In the genomic region with DNA sequence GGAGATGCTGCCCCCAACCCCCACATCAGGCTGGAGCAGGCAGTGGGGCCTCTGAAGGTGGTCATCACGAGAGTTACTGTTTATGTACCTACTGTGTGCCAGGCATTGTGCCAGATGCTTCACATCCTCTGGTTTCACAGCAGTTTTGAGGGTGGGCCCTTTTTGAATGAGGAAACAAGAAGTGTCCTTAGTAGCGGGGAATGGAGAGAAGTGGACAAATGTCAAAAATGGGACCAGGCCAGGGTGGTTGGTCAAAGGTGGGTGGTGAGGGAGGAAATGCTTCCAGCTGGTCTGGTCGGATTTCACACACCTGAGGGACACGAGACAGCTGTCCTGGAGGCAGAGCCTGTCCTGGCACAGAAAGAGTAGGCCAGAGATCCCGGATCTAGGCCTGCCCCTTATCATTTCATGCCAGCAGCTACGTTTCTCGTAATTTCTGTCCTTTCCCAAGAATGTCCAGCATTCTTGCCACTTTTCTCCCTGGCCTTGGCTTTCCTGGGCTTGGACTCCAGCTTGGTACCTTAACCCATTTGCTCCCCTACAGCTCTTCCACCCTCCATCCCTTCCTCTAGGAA, we compare ENCODE assay signal across 12 cellular contexts. TPM values are rescaled to one million over a fixed set of nuclear protein-coding genes. Genes with fewer than 3 reads are reported as not detected.
DNase-seq lines count a peak whose midpoint lies in the region; ATAC-seq, FAIRE-seq and TF ChIP-seq lines count a peak whose summit lies in the region.
"Had no signal": no experiment of that assay in that cellular context is flagged by ENCODE, and none has a peak within 500 bp of the region (broad histone marks: within the 10 kb centered on the region; RNA-seq: fewer than 3 reads in every experiment).

No MANE protein-coding gene starts in this region.

- TF ChIP-seq RAD21 in H1 (IDR thresholded peaks at IDR 0.05 in 1 of 2, conservative IDR thresholded peaks at IDR 0.05 in 1 of 2; ENCODE audit: low read depth in 2 of 2, low read length in 2 of 2), result no peak

- H2BK12ac ChIP-seq in H1 (ENCODE audit: low read depth, low read length), result no peak overlapping the region

- H3K56ac ChIP-seq in H1 (replicated peaks; ENCODE audit: insufficient read length, low read depth, low read length), result no peak overlapping the region

- no peaks in the 10 kb centered on the region for H3K9me3 Mint-ChIP-seq in Caco-2 (ENCODE audit: unreplicated experiment)

- H4K20me1 ChIP-seq in H1 (replicated peaks in 1 of 2; ENCODE audit: control insufficient read depth in 1 of 2, insufficient read depth in 2 of 2, low read length in 2 of 2) (peaks cover 0 to 8% of the 10 kb centered on the region in 2 experiments), mammary epithelial cell (ENCODE audit: insufficient read depth, low read length) (no peaks in the 10 kb centered on the region)

- H3K4me2 ChIP-seq in H1 (ENCODE audit: insufficient read depth in 1 of 2, low read depth in 2 of 2, low read length in 2 of 2) (peak overlapping the region; percentile 53 to 54), parathyroid adenoma (ENCODE audit: low read length) (no peak overlapping the region), mammary epithelial cell (ENCODE audit: insufficient read depth, low read depth, low read length) (no peak overlapping the region)
- H3K4me2 ChIP-seq: KMS-11 had no signal

- H3K4me3 Mint-ChIP-seq in Caco-2 (ENCODE audit: unreplicated experiment), result peak overlapping the region; percentile 83

- intact Hi-C loops in Caco-2 (cut with micrococcal nuclease; ENCODE audit: unreplicated experiment), result loop anchor here (1.0 to 2.0 kb wide), 6 partner anchors 9 to 58 kb away; a partner anchor contains a TSS
- intact Hi-C loops in Panc1 (cut with micrococcal nuclease; ENCODE audit: unreplicated experiment), result no loop called here
- intact Hi-C loops in mammary epithelial cell (cut with micrococcal nuclease), result no loop called here

- TF ChIP-seq CTCF in Caco-2 (IDR thresholded peaks at IDR 0.05; ENCODE audit: insufficient read depth in 1 of 2, low read depth in 1 of 2, low read length in 1 of 2, severe bottlenecking in 1 of 2, unreplicated experiment in 1 of 2) (no peak), Panc1 (IDR thresholded peaks at IDR 0.05) (no peak), H1 (IDR thresholded peaks at IDR 0.05; ENCODE audit: control extremely low read depth in 1 of 3, insufficient read depth in 1 of 3, low read depth in 1 of 3, low read length in 3 of 3) (no peak), parathyroid adenoma (IDR thresholded peaks at IDR 0.05) (no peak), mammary epithelial cell (conservative IDR thresholded peaks at IDR 0.05 in 1 of 2, IDR thresholded peaks at IDR 0.05 in 1 of 2; ENCODE audit: extremely low read depth in 1 of 2, insufficient read depth in 1 of 2, low read depth in 1 of 2, low read length in 2 of 2) (no peak)

- H3K4me1 Mint-ChIP-seq in Caco-2 (ENCODE audit: low read depth, unreplicated experiment), result peaks cover 15% of the 10 kb centered on the region

- H3K79me2 ChIP-seq in H1 (ENCODE audit: control insufficient read depth in 1 of 2, insufficient read depth in 2 of 2, low read length in 2 of 2) (no peaks in the 10 kb centered on the region), parathyroid adenoma (no peaks in the 10 kb centered on the region), mammary epithelial cell (ENCODE audit: insufficient read depth, low read length) (no peaks in the 10 kb centered on the region)

- no peak overlapping the region for H3K9ac ChIP-seq in H1 (replicated peaks in 1 of 4; ENCODE audit: extremely low read depth in 1 of 4, low read depth in 3 of 4, low read length in 3 of 4)
- no peak overlapping the region for H3K9ac ChIP-seq in parathyroid adenoma
- H3K9ac ChIP-seq in mammary epithelial cell (ENCODE audit: insufficient read depth, low read length), result no peak overlapping the region
- H3K9ac ChIP-seq: KMS-11 had no signal

- H3K23ac ChIP-seq in H1 (ENCODE audit: insufficient read length), result no peak overlapping the region

- H3K9me3 ChIP-seq in Caco-2, result no peaks in the 10 kb centered on the region
- no peaks in the 10 kb centered on the region for H3K9me3 ChIP-seq in Panc1 (ENCODE audit: control insufficient read depth, insufficient read depth, low read depth, low read length)
- H3K9me3 ChIP-seq in H1 (ENCODE audit: insufficient read depth in 2 of 2, low read depth in 1 of 2, low read length in 1 of 2), result no peaks in the 10 kb centered on the region
- no peaks in the 10 kb centered on the region for H3K9me3 ChIP-seq in parathyroid adenoma (ENCODE audit: control insufficient read depth, low read length)
- no peaks in the 10 kb centered on the region for H3K9me3 ChIP-seq in mammary epithelial cell (replicated peaks; ENCODE audit: insufficient read depth, low read length)
- no peaks in the 10 kb centered on the region for H3K9me3 ChIP-seq in HAP-1

- peak overlapping the region; percentile 69; the same call in 1 of the 2 replicates for H2BK5ac ChIP-seq in H1 (ENCODE audit: low read depth, low read length)

- peak overlapping the region; percentile 83; the same call in 1 of the 2 replicates for H3K18ac ChIP-seq in H1 (ENCODE audit: extremely low read depth, low read length)

- ATAC-seq in Panc1 (no peak), HG02588 (IDR thresholded peaks at IDR 0.05; ENCODE audit: unreplicated experiment) (no peak)

- peaks cover 7% of the 10 kb centered on the region; the same call in 1 of the 2 replicates for H3K79me1 ChIP-seq in H1 (ENCODE audit: low read depth, low read length)

- no peak for TF ChIP-seq POLR2A in H1 (IDR thresholded peaks at IDR 0.05; ENCODE audit: control extremely low read depth in 1 of 2, low read depth in 2 of 2, low read length in 2 of 2)

- H3K36me3 Mint-ChIP-seq in Caco-2 (ENCODE audit: insufficient read depth, unreplicated experiment), result peaks cover 5% of the 10 kb centered on the region

- BruUV-seq in Caco-2 (replicated peaks; lab: Mats Ljungman, UMichigan) (no TSS peak), Panc1 (replicated peaks; lab: Mats Ljungman, UMichigan) (no TSS peak), mammary epithelial cell (replicated peaks; lab: Mats Ljungman, UMichigan) (no TSS peak)

- no peak overlapping the region; the same call in 1 of the 2 replicates for H2AFZ ChIP-seq in H1 (ENCODE audit: low read length)
- peak overlapping the region; percentile 71 for H2AFZ ChIP-seq in parathyroid adenoma
- H2AFZ ChIP-seq in mammary epithelial cell (ENCODE audit: low read depth, low read length), result no peak overlapping the region

- H4K91ac ChIP-seq in H1 (replicated peaks; ENCODE audit: insufficient read length, low read length), result no peak overlapping the region

- POLR2A ChIA-PET in Caco-2 (lab: Charles Lee) (interaction anchor here (0.6 to 2.6 kb wide), 8 partner anchors 9 to 127 kb away, joined by 3 to 23 read pairs (median 7); a partner anchor contains a TSS), Panc1 (lab: Charles Lee) (no interaction called here), H1 (lab: Charles Lee; ENCODE audit: partially characterized antibody) (interaction anchor here (0.6 to 4.4 kb wide), 8 partner anchors 19 to 86 kb away, joined by 3 to 18 read pairs (median 3); a partner anchor contains a TSS)

- peaks cover 25% of the 10 kb centered on the region for H3K4me1 ChIP-seq in Caco-2
- H3K4me1 ChIP-seq in Panc1 (ENCODE audit: control insufficient read depth, insufficient read depth, low read length), result peaks cover 9% of the 10 kb centered on the region
- peaks cover 8 to 39% (median 32%) of the 10 kb centered on the region in 4 experiments for H3K4me1 ChIP-seq in H1 (replicated peaks in 1 of 4; ENCODE audit: control insufficient read depth in 3 of 4, insufficient read depth in 4 of 4, low read length in 3 of 4)
- peaks cover 12% of the 10 kb centered on the region for H3K4me1 ChIP-seq in parathyroid adenoma
- peaks cover 5% of the 10 kb centered on the region for H3K4me1 ChIP-seq in mammary epithelial cell (ENCODE audit: insufficient read depth, low read length)
- H3K4me1 ChIP-seq in HAP-1, result peaks cover 2% of the 10 kb centered on the region

- H3K14ac ChIP-seq in H1 (ENCODE audit: insufficient read length), result no peak overlapping the region

- peaks cover 19% of the 10 kb centered on the region; the same call in 1 of the 2 replicates for H3K23me2 ChIP-seq in H1 (ENCODE audit: low read depth, low read length)

- no peaks in the 10 kb centered on the region for H3K27me3 Mint-ChIP-seq in Caco-2 (ENCODE audit: insufficient read depth, unreplicated experiment)

- H3K36me3 ChIP-seq in Caco-2 (ENCODE audit: control insufficient read depth, insufficient read depth, low read length), result no peaks in the 10 kb centered on the region; the same call in 1 of the 2 replicates
- H3K36me3 ChIP-seq in Panc1 (ENCODE audit: control insufficient read depth, insufficient read depth, low read length), result no peaks in the 10 kb centered on the region; the same call in 1 of the 2 replicates
- no peaks in the 10 kb centered on the region for H3K36me3 ChIP-seq in H1 (ENCODE audit: control insufficient read depth in 2 of 4, insufficient read depth in 4 of 4, low read length in 3 of 4)
- H3K36me3 ChIP-seq in parathyroid adenoma (ENCODE audit: control insufficient read depth, insufficient read depth, low read length), result no peaks in the 10 kb centered on the region
- H3K36me3 ChIP-seq in mammary epithelial cell (ENCODE audit: insufficient read depth, low read length), result no peaks in the 10 kb centered on the region
- H3K36me3 ChIP-seq in HAP-1 (replicated peaks), result no peaks in the 10 kb centered on the region

- no peak overlapping the region for H3K4ac ChIP-seq in H1 (replicated peaks; ENCODE audit: insufficient read length, low read depth, low read length)

- H2AK5ac ChIP-seq in H1 (ENCODE audit: low read depth, low read length), result 0 out of 2 replicates have a peak overlapping the region, but pooled peaks have one; percentile 75

- H3K4me3 ChIP-seq in Caco-2 (ENCODE audit: low read depth, low read length), result no peak overlapping the region
- no peak overlapping the region for H3K4me3 ChIP-seq in Panc1 (ENCODE audit: low read depth in 2 of 2, low read length in 2 of 2)
- H3K4me3 ChIP-seq in H1 (ENCODE audit: extremely low read depth in 1 of 4, insufficient read depth in 2 of 4, low read depth in 3 of 4, low read length in 4 of 4), result peak overlapping the region in 1 of 4 experiments; percentile 43; a peak in 1 of 8 replicates
- no peak overlapping the region for H3K4me3 ChIP-seq in parathyroid adenoma (ENCODE audit: low read depth, low read length)
- H3K4me3 ChIP-seq in mammary epithelial cell (replicated peaks in 1 of 3; ENCODE audit: insufficient read depth in 1 of 3, low read depth in 2 of 3, low read length in 3 of 3), result no peak overlapping the region
- no peak overlapping the region for H3K4me3 ChIP-seq in HAP-1

- H2BK120ac ChIP-seq in H1 (replicated peaks; ENCODE audit: low read depth, low read length), result no peak overlapping the region

- no peak overlapping the region for H4K5ac ChIP-seq in H1 (ENCODE audit: insufficient read length, low read depth, low read length)

- FAIRE-seq in H1 (lab: Jason Lieb, UNC), result no peak

- no peak overlapping the region for H2BK20ac ChIP-seq in H1 (ENCODE audit: low read length)

- no peak for TF ChIP-seq EP300 in H1 (IDR thresholded peaks at IDR 0.05; ENCODE audit: borderline replicate concordance in 1 of 2, low read depth in 2 of 2, low read length in 2 of 2)

- in situ Hi-C loops in Panc1 (cut with HindIII; ENCODE audit: low pct_unique_long_range_greater_than_20kb, low sequenced_read_pairs), result no loop called here
- in situ Hi-C loops in mammary epithelial cell (cut with MboI; ENCODE audit: low sequenced_read_pairs in 2 of 2), result no loop called here
- in situ Hi-C loops in HAP-1 (cut with MboI; ENCODE audit: low sequenced_read_pairs), result no loop called here

- no peak overlapping the region for H4K8ac ChIP-seq in H1 (ENCODE audit: extremely low read depth, insufficient read depth, low read length)

- dilution Hi-C loops in mammary epithelial cell (cut with HindIII; ENCODE audit: low sequenced_read_pairs), result loop anchor here (5.0 to 10.0 kb wide), 2 partner anchors 37 to 115 kb away; a partner anchor contains a TSS

- peak overlapping the region; percentile 96; the same call in 1 of the 2 replicates for H2BK15ac ChIP-seq in H1 (ENCODE audit: low read length)

- H3K27me3 ChIP-seq in Caco-2 (replicated peaks; ENCODE audit: control insufficient read depth, insufficient read depth, low read length), result no peaks in the 10 kb centered on the region
- no peaks in the 10 kb centered on the region for H3K27me3 ChIP-seq in Panc1 (ENCODE audit: control insufficient read depth, insufficient read depth, low read length)
- peaks cover 1 to 14% (median 12%) of the 10 kb centered on the region in 4 experiments; a peak in 4 of 7 replicates for H3K27me3 ChIP-seq in H1 (replicated peaks in 1 of 4; ENCODE audit: control insufficient read depth in 3 of 4, extremely low read depth in 1 of 4, insufficient read depth in 3 of 4, low read length in 3 of 4)
- no peaks in the 10 kb centered on the region for H3K27me3 ChIP-seq in parathyroid adenoma (ENCODE audit: control insufficient read depth, insufficient read depth, low read length)
- no peaks in the 10 kb centered on the region for H3K27me3 ChIP-seq in mammary epithelial cell (ENCODE audit: insufficient read depth, low read length)
- no peaks in the 10 kb centered on the region for H3K27me3 ChIP-seq in HAP-1 (ENCODE audit: low read depth)

- H3K27ac ChIP-seq in Panc1 (ENCODE audit: low read length) (0 out of 2 replicates have a peak overlapping the region, but pooled peaks have one; percentile 51), H1 (ENCODE audit: low read depth, low read length) (0 out of 2 replicates have a peak overlapping the region, but pooled peaks have one; percentile 60), parathyroid adenoma (no peak overlapping the region), mammary epithelial cell (ENCODE audit: insufficient read depth, low read depth, low read length) (no peak overlapping the region)
- H3K27ac ChIP-seq: KMS-11 had no signal

- no peak for DNase-seq in Caco-2
- DNase-seq in Panc1 (ENCODE audit: low read depth, low spot score), result no peak
- no peak for DNase-seq in H1 (ENCODE audit: low read depth in 1 of 2, low spot score in 2 of 2)
- no peak for DNase-seq in mammary epithelial cell
- no peak for DNase-seq in DMS 273 (lab: John Stamatoyannopoulos, UW; ENCODE audit: unreplicated experiment)
- DNase-seq in HAP-1 (ENCODE audit: low spot score in 2 of 2), result no peak
- DNase-seq: activated CD8-positive, alpha-beta memory T cell treated with anti-CD3 and anti-CD28 coated beads for 24 hours had no signal

- WGBS in H1 (ENCODE audit: extremely low coverage in 1 of 2, insufficient coverage in 1 of 2, insufficient read length in 1 of 2, insufficient replicate concordance in 2 of 2, low coverage in 1 of 2, low lambda C conversion rate in 2 of 2, missing lambda C conversion rate in 1 of 2), 2 experiments, result 83% methylated on average over 7 of the region's 7 CpGs; no CpG with 5 or more reads in 1 of the 2 experiments
- WGBS in mammary epithelial cell (ENCODE audit: low coverage, missing lambda C conversion rate), result 41% methylated on average over 6 of the region's 7 CpGs

- no peak overlapping the region for H3K27ac Mint-ChIP-seq in Caco-2 (ENCODE audit: unreplicated experiment)

- CTCF ChIA-PET in Caco-2 (lab: Charles Lee) (interaction anchor here (0.6 to 2.7 kb wide), 27 partner anchors 9 to 142 kb away, joined by 3 to 92 read pairs (median 9); a partner anchor contains a TSS), Panc1 (lab: Charles Lee) (interaction anchor here (0.9 to 1.8 kb wide), 8 partner anchors 9 to 85 kb away, joined by 3 to 10 read pairs (median 5); no protein-coding TSS in a partner anchor), H1 (lab: Charles Lee; ENCODE audit: partially characterized antibody) (interaction anchor here (0.6 to 16.9 kb wide), 25 partner anchors 8 to 719 kb away, joined by 3 to 363 read pairs (median 6); a partner anchor contains a TSS), mammary epithelial cell (lab: Charles Lee; ENCODE audit: low non-redundant PET) (interaction anchor here (0.6 kb wide), 1 partner anchor 179 kb away, joined by 3 read pairs; no protein-coding TSS in a partner anchor)

RNA-seq across cellular contexts. Expression of a gene that starts 12.3 kb away (rescaled TPM):
- total RNA-seq in Caco-2 (2022), result 15.2 and 16.7 TPM in 2 replicates
- 13.5 TPM for total RNA-seq in Panc1 (2021; ENCODE audit: unreplicated experiment)
- polyA plus RNA-seq in Panc1 (2012; ENCODE audit: insufficient read length), result 19.1 TPM
- total RNA-seq in H1 (2021; fragmentation: NEBNext Ultra II Directional; extraction: Animal tissue kit (Norgen Biotek cat#: 25700)), result 20.6 and 24.4 TPM in 2 replicates
- polyA plus RNA-seq in H1 (2011; rRNA removed), result 46.1 and 66.5 TPM in 2 replicates
- polyA plus RNA-seq in H1 (2011; cell fraction: cytosol; rRNA removed), result 51.6 TPM
- polyA plus RNA-seq in H1 (2011; cell fraction: nucleus; rRNA removed), result 82.0 TPM
- polyA plus RNA-seq in H1 (2012, experiment 1 of 2), result 20.9 to 27.7 TPM (median 23.7 TPM) in 4 replicates
- 29.1 TPM for polyA plus RNA-seq in H1 (2012, experiment 2 of 2)
- 36.7 TPM for polyA plus RNA-seq in H1 (2013, experiment 1 of 2)
- 35.2 TPM for polyA plus RNA-seq in H1 (2013, experiment 2 of 2)
- polyA minus RNA-seq in H1 (2011; rRNA and poly(A)+ RNA removed), result 11.1 and 11.2 TPM in 2 replicates
- polyA minus RNA-seq in H1 (2011; cell fraction: cytosol; rRNA and poly(A)+ RNA removed), result 12.8 TPM
- polyA minus RNA-seq in H1 (2011; cell fraction: nucleus; rRNA and poly(A)+ RNA removed), result 22.4 TPM
- total RNA-seq in mammary epithelial cell, result 10 to 100 TPM in 1 of 2 donors, 1 to 10 TPM in 1; 6.1 to 10.0 TPM
- polyA plus RNA-seq in mammary epithelial cell, result 8.1 TPM
- polyA minus RNA-seq in mammary epithelial cell, result 48.7 TPM

RNA-seq across cellular contexts. Expression of a gene that starts 14.2 kb away (rescaled TPM):
- not detected in 2 replicates for total RNA-seq in Caco-2 (2022)
- not detected for total RNA-seq in Panc1 (2021; ENCODE audit: unreplicated experiment)
- not detected for polyA plus RNA-seq in Panc1 (2012; ENCODE audit: insufficient read length)
- total RNA-seq in H1 (2021; fragmentation: NEBNext Ultra II Directional; extraction: Animal tissue kit (Norgen Biotek cat#: 25700)), result not detected in 2 replicates
- not detected in 2 replicates for polyA plus RNA-seq in H1 (2011; rRNA removed)
- polyA plus RNA-seq in H1 (2011; cell fraction: cytosol; rRNA removed), result not detected
- not detected for polyA plus RNA-seq in H1 (2011; cell fraction: nucleus; rRNA removed)
- not detected in 4 replicates for polyA plus RNA-seq in H1 (2012, experiment 1 of 2)
- not detected for polyA plus RNA-seq in H1 (2012, experiment 2 of 2)
- polyA plus RNA-seq in H1 (2013, experiment 1 of 2), result not detected
- polyA plus RNA-seq in H1 (2013, experiment 2 of 2), result not detected
- polyA minus RNA-seq in H1 (2011; rRNA and poly(A)+ RNA removed), result not detected in 2 replicates
- not detected for polyA minus RNA-seq in H1 (2011; cell fraction: cytosol; rRNA and poly(A)+ RNA removed)
- not detected for polyA minus RNA-seq in H1 (2011; cell fraction: nucleus; rRNA and poly(A)+ RNA removed)
- under 1 TPM in 1 of 2 donors, not detected in 1; 0.09 TPM for total RNA-seq in mammary epithelial cell
- polyA plus RNA-seq in mammary epithelial cell, result 0.02 TPM
- polyA minus RNA-seq in mammary epithelial cell, result not detected
- total RNA-seq: endothelial cell of umbilical vein, smooth muscle cell had no signal
- polyA plus RNA-seq: endothelial cell of umbilical vein, smooth muscle cell had no signal

RNA-seq across cellular contexts. Expression of a gene that starts 18.5 kb away (rescaled TPM):
- total RNA-seq in Caco-2 (2022) (240 and 241 TPM in 2 replicates), Panc1 (2021; ENCODE audit: unreplicated experiment) (140 TPM), mammary epithelial cell (100 to 1,000 TPM; 114 to 201 TPM)
- 275 TPM for polyA plus RNA-seq in Panc1 (2012; ENCODE audit: insufficient read length)
- 116 and 119 TPM in 2 replicates for total RNA-seq in H1 (2021; fragmentation: NEBNext Ultra II Directional; extraction: Animal tissue kit (Norgen Biotek cat#: 25700))
- polyA plus RNA-seq in H1 (2011; rRNA removed) (225 and 357 TPM in 2 replicates), mammary epithelial cell (222 TPM)
- 233 TPM for polyA plus RNA-seq in H1 (2011; cell fraction: cytosol; rRNA removed)
- 287 TPM for polyA plus RNA-seq in H1 (2011; cell fraction: nucleus; rRNA removed)
- polyA plus RNA-seq in H1 (2012, experiment 1 of 2), result 71.3 to 172 TPM (median 159 TPM) in 4 replicates
- polyA plus RNA-seq in H1 (2012, experiment 2 of 2), result 312 TPM
- 320 TPM for polyA plus RNA-seq in H1 (2013, experiment 1 of 2)
- 368 TPM for polyA plus RNA-seq in H1 (2013, experiment 2 of 2)
- 177 and 184 TPM in 2 replicates for polyA minus RNA-seq in H1 (2011; rRNA and poly(A)+ RNA removed)
- 176 TPM for polyA minus RNA-seq in H1 (2011; cell fraction: cytosol; rRNA and poly(A)+ RNA removed)
- 115 TPM for polyA minus RNA-seq in H1 (2011; cell fraction: nucleus; rRNA and poly(A)+ RNA removed)
- polyA minus RNA-seq in mammary epithelial cell, result 285 TPM

RNA-seq across cellular contexts. Expression of a gene that starts 30.5 kb away (rescaled TPM):
- total RNA-seq in Caco-2 (2022) (not detected in 2 replicates), Panc1 (2021; ENCODE audit: unreplicated experiment) (not detected), mammary epithelial cell (not detected)
- polyA plus RNA-seq in Panc1 (2012; ENCODE audit: insufficient read length), result not detected
- not detected in 2 replicates for total RNA-seq in H1 (2021; fragmentation: NEBNext Ultra II Directional; extraction: Animal tissue kit (Norgen Biotek cat#: 25700))
- polyA plus RNA-seq in H1 (2011; rRNA removed) (not detected in 2 replicates), mammary epithelial cell (not detected)
- not detected for polyA plus RNA-seq in H1 (2011; cell fraction: cytosol; rRNA removed)
- not detected for polyA plus RNA-seq in H1 (2011; cell fraction: nucleus; rRNA removed)
- polyA plus RNA-seq in H1 (2012, experiment 1 of 2), result not detected in 4 replicates
- not detected for polyA plus RNA-seq in H1 (2012, experiment 2 of 2)
- not detected for polyA plus RNA-seq in H1 (2013, experiment 1 of 2)
- polyA plus RNA-seq in H1 (2013, experiment 2 of 2), result not detected
- not detected in 2 replicates for polyA minus RNA-seq in H1 (2011; rRNA and poly(A)+ RNA removed)
- polyA minus RNA-seq in H1 (2011; cell fraction: cytosol; rRNA and poly(A)+ RNA removed), result not detected
- not detected for polyA minus RNA-seq in H1 (2011; cell fraction: nucleus; rRNA and poly(A)+ RNA removed)
- not detected for polyA minus RNA-seq in mammary epithelial cell
- total RNA-seq: endothelial cell of umbilical vein, smooth muscle cell had no signal
- polyA plus RNA-seq: endothelial cell of umbilical vein, smooth muscle cell had no signal

RNA-seq across cellular contexts. Expression of a gene that starts 39.4 kb away (rescaled TPM):
- total RNA-seq in Caco-2 (2022) (13.3 and 14.0 TPM in 2 replicates), Panc1 (2021; ENCODE audit: unreplicated experiment) (13.4 TPM), mammary epithelial cell (1 to 10 TPM; 4.3 to 5.7 TPM)
- polyA plus RNA-seq in Panc1 (2012; ENCODE audit: insufficient read length), result 51.9 TPM
- total RNA-seq in H1 (2021; fragmentation: NEBNext Ultra II Directional; extraction: Animal tissue kit (Norgen Biotek cat#: 25700)), result 5.4 and 6.5 TPM in 2 replicates
- polyA plus RNA-seq in H1 (2011; rRNA removed) (7.8 and 12.0 TPM in 2 replicates), mammary epithelial cell (5.4 TPM)
- 6.0 TPM for polyA plus RNA-seq in H1 (2011; cell fraction: cytosol; rRNA removed)
- polyA plus RNA-seq in H1 (2011; cell fraction: nucleus; rRNA removed), result 5.0 TPM
- polyA plus RNA-seq in H1 (2012, experiment 1 of 2), result 3.5 to 7.1 TPM (median 4.9 TPM) in 4 replicates
- polyA plus RNA-seq in H1 (2012, experiment 2 of 2), result 3.5 TPM
- 2.6 TPM for polyA plus RNA-seq in H1 (2013, experiment 1 of 2)
- polyA plus RNA-seq in H1 (2013, experiment 2 of 2), result 3.1 TPM
- polyA minus RNA-seq in H1 (2011; rRNA and poly(A)+ RNA removed), result 0.85 and 0.88 TPM in 2 replicates
- 2.3 TPM for polyA minus RNA-seq in H1 (2011; cell fraction: cytosol; rRNA and poly(A)+ RNA removed)
- polyA minus RNA-seq in H1 (2011; cell fraction: nucleus; rRNA and poly(A)+ RNA removed), result 2.7 TPM
- polyA minus RNA-seq in mammary epithelial cell, result 0.88 TPM

Comparison
In these comparisons a context has a peak if more than half of its experiments do, and no peak if none do; other contexts are left out.
1. H3K27ac ChIP-seq: peak in Panc1 (single experiment) and H1 (single experiment); none in parathyroid adenoma (single experiment) and mammary epithelial cell (single experiment).
2. H3K4me2 ChIP-seq: peak in H1 (2 of 2); none in parathyroid adenoma (single experiment) and mammary epithelial cell (single experiment).